19 cellular contexts compared by ENCODE assay signal in genomic region chr17:65438708-65439294, GRCh38.
DNase-seq lines count a peak whose midpoint lies in the region; ATAC-seq and TF ChIP-seq lines count a peak whose summit lies in the region.
"Had no signal": no experiment of that assay in that cellular context is flagged by ENCODE, and none has a peak within 500 bp of the region (broad histone marks: within the 10 kb centered on the region; RNA-seq: fewer than 3 reads in every experiment).

No MANE protein-coding gene starts in this region.

- no peak for TF ChIP-seq POLR2A in upper lobe of left lung (IDR thresholded peaks at IDR 0.05)

- ATAC-seq in mucosa of descending colon (peak; percentile 15), GM19463 (IDR thresholded peaks at IDR 0.05; ENCODE audit: unreplicated experiment) (no peak), upper lobe of left lung (ENCODE audit: low FRiP score in 2 of 2) (no peak)
- ATAC-seq: activated naive CD8-positive, alpha-beta T cell treated with anti-CD3 and anti-CD28 coated beads, Interleukin-2, amount 50 U/mL, for 24 hours; activated T-cell treated with anti-CD3 and anti-CD28 coated beads, Interleukin-2, amount 50 U/mL, for 72 hours; effector memory CD8-positive, alpha-beta T cell; naive thymus-derived CD4-positive, alpha-beta T cell had no signal

- in situ Hi-C loops in brain microvascular endothelial cell (cut with HindIII; ENCODE audit: low pct_ligation_motif_present, low sequenced_read_pairs) = no loop called here

- no peak for TF ChIP-seq CTCF in brain microvascular endothelial cell (IDR thresholded peaks at IDR 0.05; ENCODE audit: low read depth, low read length, missing control alignments)
- TF ChIP-seq CTCF in mucosa of descending colon (IDR thresholded peaks at IDR 0.05) = no peak
- no peak for TF ChIP-seq CTCF in upper lobe of left lung (IDR thresholded peaks at IDR 0.05)
- no peak for TF ChIP-seq CTCF in WERI-Rb-1 (IDR thresholded peaks at IDR 0.05; ENCODE audit: low read depth, low read length)
- TF ChIP-seq CTCF in BE2C (IDR thresholded peaks at IDR 0.05; ENCODE audit: low read depth, low read length) = no peak

- DNase-seq in Daoy (ENCODE audit: low read depth) (peak; percentile 23), LoVo (ENCODE audit: low spot score) (peak; percentile 61), brain microvascular endothelial cell (peak; percentile 2), mucosa of descending colon (no peak), upper lobe of left lung (no peak), WERI-Rb-1 (no peak), BE2C (no peak)
- DNase-seq: activated CD4-positive, alpha-beta T cell treated with anti-CD3 and anti-CD28 coated beads, Interleukin-2, amount 50 U/mL, for 48 hours; activated naive CD8-positive, alpha-beta T cell treated with anti-CD3 and anti-CD28 coated beads, Interleukin-2, amount 50 U/mL, for 24 hours; activated T-cell treated with anti-CD3 and anti-CD28 coated beads, Interleukin-2, amount 50 U/mL, for 72 hours; DMS 273 treated with DMSO at 0.1 percent for 48 hours; effector memory CD8-positive, alpha-beta T cell; foreskin melanocyte; GOT3; naive thymus-derived CD4-positive, alpha-beta T cell; NCI-H1105 had no signal

- H3K9me3 ChIP-seq in mucosa of descending colon (no peaks in the 10 kb centered on the region), upper lobe of left lung (no peaks in the 10 kb centered on the region), WERI-Rb-1 (ENCODE audit: severe bottlenecking) (no peaks in the 10 kb centered on the region), BE2C (no peaks in the 10 kb centered on the region)
- H3K9me3 ChIP-seq: BLaER1 had no signal

- H3K4me1 ChIP-seq in mucosa of descending colon (ENCODE audit: low read depth) (no peaks in the 10 kb centered on the region), upper lobe of left lung (no peaks in the 10 kb centered on the region), BE2C (no peaks in the 10 kb centered on the region)

- TF ChIP-seq EP300 in upper lobe of left lung (IDR thresholded peaks at IDR 0.05) = no peak

- H3K4me3 ChIP-seq in brain microvascular endothelial cell (ENCODE audit: low read depth, low read length) (no peak overlapping the region), mucosa of descending colon (no peak overlapping the region), upper lobe of left lung (no peak overlapping the region), WERI-Rb-1 (ENCODE audit: low read depth, low read length) (no peak overlapping the region), BE2C (ENCODE audit: low read depth, low read length) (no peak overlapping the region)
- H3K4me3 ChIP-seq: BLaER1, SK-N-MC had no signal

- H3K27ac ChIP-seq in brain microvascular endothelial cell (no peak overlapping the region), upper lobe of left lung (no peak overlapping the region), WERI-Rb-1 (no peak overlapping the region)
- H3K27ac ChIP-seq: BLaER1, SK-N-MC had no signal

- intact Hi-C loops in mucosa of descending colon (cut with DNase I, micrococcal nuclease) = no loop called here

- no peaks in the 10 kb centered on the region for H3K27me3 ChIP-seq in brain microvascular endothelial cell (replicated peaks)
- no peaks in the 10 kb centered on the region for H3K27me3 ChIP-seq in upper lobe of left lung
- H3K27me3 ChIP-seq in WERI-Rb-1 (ENCODE audit: insufficient read depth, low read depth, severe bottlenecking) = peaks cover 75% of the 10 kb centered on the region
- H3K27me3 ChIP-seq in BE2C = peaks cover 21% of the 10 kb centered on the region

- H3K36me3 ChIP-seq in brain microvascular endothelial cell (replicated peaks) (no peaks in the 10 kb centered on the region), mucosa of descending colon (ENCODE audit: low read depth) (no peaks in the 10 kb centered on the region), upper lobe of left lung (no peaks in the 10 kb centered on the region), WERI-Rb-1 (no peaks in the 10 kb centered on the region), BE2C (no peaks in the 10 kb centered on the region)
- H3K36me3 ChIP-seq: BLaER1 had no signal

- 47 to 49% methylated on average over 6 to 7 of the region's 7 CpGs for WGBS in upper lobe of left lung, 2 donors

Comparison
In these comparisons a context has a peak if more than half of its experiments do, and no peak if none do; other contexts are left out.
1. DNase-seq: peak in Daoy (single experiment), LoVo (single experiment) and brain microvascular endothelial cell (single experiment); none in mucosa of descending colon (0 of 3), upper lobe of left lung (0 of 2), WERI-Rb-1 (single experiment) and BE2C (single experiment).